11 cellular contexts compared by ENCODE assay signal in the genomic region with DNA sequence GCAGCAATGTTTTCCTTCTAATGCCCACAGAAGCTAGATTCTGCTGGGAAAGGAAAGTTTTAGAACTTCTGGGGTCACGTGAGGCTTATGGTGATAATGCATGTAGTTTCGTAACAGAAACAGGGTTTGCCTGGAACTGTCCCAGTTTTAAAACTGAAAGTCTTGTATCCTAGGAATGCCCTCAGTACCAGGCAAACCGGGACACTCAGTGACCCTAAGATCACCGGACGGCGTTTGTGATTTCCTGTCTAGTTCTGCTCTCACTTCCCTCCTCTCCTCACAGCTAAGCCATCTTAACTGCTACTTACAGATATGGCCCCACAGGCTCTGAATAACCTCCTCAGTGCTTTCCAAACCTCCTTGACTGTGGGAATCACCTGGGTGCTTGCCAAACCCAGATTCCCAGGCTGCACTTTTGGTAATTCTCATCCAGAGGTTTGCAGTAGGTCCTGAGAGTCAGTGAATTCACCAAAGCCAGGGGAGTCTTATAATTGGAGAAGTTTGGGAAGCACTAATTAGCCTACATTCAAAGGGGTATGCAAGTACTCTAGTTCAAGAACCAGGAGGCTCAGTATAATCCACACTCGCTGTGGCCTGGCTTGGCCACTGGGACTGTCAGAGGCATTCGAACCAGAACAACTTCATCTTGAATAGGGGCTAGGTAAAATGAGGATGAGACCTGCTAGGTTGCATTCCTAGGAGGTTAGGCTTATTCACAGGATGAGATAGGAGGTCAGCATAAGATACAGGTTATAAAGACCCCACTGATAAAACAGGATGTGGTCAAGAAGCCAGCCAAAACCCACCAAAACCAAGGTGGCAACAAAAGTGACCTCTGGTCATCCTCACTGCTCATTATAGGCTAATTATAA.
DNase-seq lines count a peak whose midpoint lies in the region; ATAC-seq, FAIRE-seq and TF ChIP-seq lines count a peak whose summit lies in the region.
"Had no signal": no experiment of that assay in that cellular context is flagged by ENCODE, and none has a peak within 500 bp of the region (broad histone marks: within the 10 kb centered on the region; RNA-seq: fewer than 3 reads in every experiment).

No MANE protein-coding gene starts in this region.

- peak overlapping the region; percentile 41 for H3K4me2 ChIP-seq in OCI-LY1 (ENCODE audit: low read length)
- H3K4me2 ChIP-seq in parathyroid adenoma (ENCODE audit: low read length) = no peak overlapping the region

- H3K79me2 ChIP-seq in OCI-LY1 (ENCODE audit: insufficient read depth, low read length) (no peaks in the 10 kb centered on the region), parathyroid adenoma (no peaks in the 10 kb centered on the region)

- H3K9me3 ChIP-seq in OCI-LY1 (ENCODE audit: low read length) = no peaks in the 10 kb centered on the region
- H3K9me3 ChIP-seq in gastroesophageal sphincter = no peaks in the 10 kb centered on the region
- no peaks in the 10 kb centered on the region for H3K9me3 ChIP-seq in parathyroid adenoma (ENCODE audit: control insufficient read depth, low read length)

- H3K9ac ChIP-seq in OCI-LY1 (ENCODE audit: low read length) = peak overlapping the region; percentile 24; the same call in 1 of the 2 replicates
- H3K9ac ChIP-seq in parathyroid adenoma = no peak overlapping the region

- peak; percentile 55 for DNase-seq in CD1c-positive myeloid dendritic cell (ENCODE audit: extremely low spot score)
- DNase-seq in HTR-8/SVneo (ENCODE audit: insufficient read length, low spot score) = no peak
- no peak for DNase-seq in T-helper 9 cell
- DNase-seq in HuH-7.5 (ENCODE audit: low spot score) = no peak
- DNase-seq: activated CD4-positive, alpha-beta T cell treated with anti-CD3 and anti-CD28 coated beads, Interleukin-2, amount 10 ng/mL, durations not matched to agents 7 days and 5 days; COR-L47; NCI-H345 had no signal

- ATAC-seq in gastroesophageal sphincter = peak; percentile 67
- ATAC-seq in GM19467 (IDR thresholded peaks at IDR 0.05; ENCODE audit: unreplicated experiment) = no peak

- no peaks in the 10 kb centered on the region for H3K9me2 ChIP-seq in OCI-LY1 (ENCODE audit: low read depth, low read length)

- H3K4me3 ChIP-seq in OCI-LY1 (ENCODE audit: low read depth, low read length, poor library complexity, severe bottlenecking) = peak overlapping the region; percentile 1
- no peak overlapping the region for H3K4me3 ChIP-seq in gastroesophageal sphincter
- H3K4me3 ChIP-seq in parathyroid adenoma (ENCODE audit: low read depth, low read length) = no peak overlapping the region

- no peaks in the 10 kb centered on the region for H3K36me3 ChIP-seq in OCI-LY1 (ENCODE audit: insufficient read depth, low read length)
- H3K36me3 ChIP-seq in gastroesophageal sphincter = no peaks in the 10 kb centered on the region
- no peaks in the 10 kb centered on the region for H3K36me3 ChIP-seq in parathyroid adenoma (ENCODE audit: control insufficient read depth, insufficient read depth, low read length)

- H3K4me1 ChIP-seq in OCI-LY1 (ENCODE audit: insufficient read depth, low read length, severe bottlenecking) (peaks cover 54% of the 10 kb centered on the region), gastroesophageal sphincter (peaks cover 0 to 18% (median 15%) of the 10 kb centered on the region in 3 donors), parathyroid adenoma (no peaks in the 10 kb centered on the region)

- H2AFZ ChIP-seq in OCI-LY1 (ENCODE audit: low read length) (peak overlapping the region; percentile 87; the same call in 1 of the 2 replicates), parathyroid adenoma (no peak overlapping the region)

- TF ChIP-seq CTCF in OCI-LY1 (IDR thresholded peaks at IDR 0.05; ENCODE audit: low read length) (no peak), gastroesophageal sphincter (IDR thresholded peaks at IDR 0.05) (no peak), parathyroid adenoma (IDR thresholded peaks at IDR 0.05) (no peak)

- H3K27ac ChIP-seq in OCI-LY1 (ENCODE audit: low read depth, low read length, poor library complexity, severe bottlenecking) = peak overlapping the region; percentile 72
- H3K27ac ChIP-seq in gastroesophageal sphincter = peak overlapping the region in 3 of 4 donors; percentile 24 to 48 (median 35)
- H3K27ac ChIP-seq in parathyroid adenoma = peak overlapping the region; percentile 42

- no peaks in the 10 kb centered on the region for H3K27me3 ChIP-seq in OCI-LY1 (ENCODE audit: insufficient read depth, low read length)
- no peaks in the 10 kb centered on the region for H3K27me3 ChIP-seq in gastroesophageal sphincter
- H3K27me3 ChIP-seq in parathyroid adenoma (ENCODE audit: control insufficient read depth, insufficient read depth, low read length) = no peaks in the 10 kb centered on the region

- TF ChIP-seq POLR2A in gastroesophageal sphincter (IDR thresholded peaks at IDR 0.05) = no peak

- H3F3A ChIP-seq in OCI-LY1 (ENCODE audit: insufficient read depth, low read length) = no peaks in the 10 kb centered on the region; the same call in 1 of the 2 replicates

- no peaks in the 10 kb centered on the region for H4K20me1 ChIP-seq in OCI-LY1 (ENCODE audit: insufficient read depth, low read length)

- TF ChIP-seq EP300 in gastroesophageal sphincter (IDR thresholded peaks at IDR 0.05) = no peak

- no peak for FAIRE-seq in HTR-8/SVneo (lab: Jason Lieb, UNC)

- WGBS in gastroesophageal sphincter (ENCODE audit: low coverage in 1 of 2), 2 donors = 3 to 8% methylated on average over 4 to 6 of the region's 8 CpGs
